Comparison of ENCODE assay signal across 9 cellular contexts in genomic region chr20:34525709-34526416, GRCh38. TPM values are rescaled to one million over a fixed set of nuclear protein-coding genes. Genes with fewer than 3 reads are reported as not detected.
DNase-seq lines count a peak whose midpoint lies in the region; ATAC-seq, FAIRE-seq and TF ChIP-seq lines count a peak whose summit lies in the region.
"Had no signal": no experiment of that assay in that cellular context is flagged by ENCODE, and none has a peak within 500 bp of the region (broad histone marks: within the 10 kb centered on the region; RNA-seq: fewer than 3 reads in every experiment).

No MANE protein-coding gene starts in this region.

- H3K9me3 ChIP-seq in SK-N-SH, result no peaks in the 10 kb centered on the region

- TF ChIP-seq CTCF in SK-N-SH (IDR thresholded peaks at IDR 0.05) (no peak), fibroblast of mammary gland (conservative IDR thresholded peaks at IDR 0.05; ENCODE audit: control insufficient read depth, insufficient read depth, low read depth, low read length) (no peak)

- POLR2A ChIA-PET in SK-N-SH (lab: Yijun Ruan, JAX), result no interaction called here

- peaks cover 28 to 39% of the 10 kb centered on the region in 2 donors for H3K36me3 Mint-ChIP-seq in stimulated activated naive B cell treated with anti-CD40 and anti-IgM and Interleukin-4, amounts not matched to agents 10 μg/mL and 1 μg/mL and 100 μg/mL, for 72 hours

- no peak for TF ChIP-seq EP300 in SK-N-SH (IDR thresholded peaks at IDR 0.05; ENCODE audit: borderline replicate concordance in 1 of 2, low read depth in 1 of 2, low read length in 1 of 2)

- no peaks in the 10 kb centered on the region for H3K27me3 ChIP-seq in SK-N-SH (ENCODE audit: insufficient read depth)

- H2AFZ ChIP-seq in SK-N-SH (ENCODE audit: low read depth), result no peak overlapping the region

- TF ChIP-seq POLR2A in H54 (IDR thresholded peaks at IDR 0.05; ENCODE audit: low read depth, low read length), result no peak; the same call in 1 of the 2 replicates

- H4K20me1 ChIP-seq in SK-N-SH (ENCODE audit: insufficient read depth), result peaks cover 69% of the 10 kb centered on the region

- no peak for ATAC-seq in HG02678 (IDR thresholded peaks at IDR 0.05; ENCODE audit: unreplicated experiment)
- ATAC-seq in stimulated activated naive B cell treated with anti-CD40 and anti-IgM and Interleukin-4, amounts not matched to agents 10 μg/mL and 1 μg/mL and 100 μg/mL, for 72 hours (replicated peaks), result no peak
- no peak for ATAC-seq in GM18861 (IDR thresholded peaks at IDR 0.05; ENCODE audit: unreplicated experiment)

- H3K27me3 Mint-ChIP-seq in stimulated activated naive B cell treated with anti-CD40 and anti-IgM and Interleukin-4, amounts not matched to agents 10 μg/mL and 1 μg/mL and 100 μg/mL, for 72 hours, result no peaks in the 10 kb centered on the region

- peaks cover 15 to 17% of the 10 kb centered on the region in 2 experiments; a peak in 3 of 4 replicates for H3K4me1 ChIP-seq in SK-N-SH (ENCODE audit: control insufficient read depth in 1 of 2, insufficient read depth in 2 of 2, low read depth in 1 of 2, low read length in 1 of 2)

- no peaks in the 10 kb centered on the region for H3K9me2 ChIP-seq in SK-N-SH

- peak; percentile 75 for FAIRE-seq in H54 (lab: Jason Lieb, UNC)

- no peak overlapping the region for H3K4me3 Mint-ChIP-seq in stimulated activated naive B cell treated with anti-CD40 and anti-IgM and Interleukin-4, amounts not matched to agents 10 μg/mL and 1 μg/mL and 100 μg/mL, for 72 hours

- peaks cover 90% of the 10 kb centered on the region for H3K79me2 ChIP-seq in SK-N-SH (ENCODE audit: insufficient read depth)

- peak overlapping the region; percentile 31 to 75; a peak in 3 of 4 replicates for H3K27ac ChIP-seq in SK-N-SH (ENCODE audit: low read depth in 2 of 2, low read length in 1 of 2)
- H3K27ac ChIP-seq: KMS-11 had no signal

- no peaks in the 10 kb centered on the region for H3K9me3 Mint-ChIP-seq in stimulated activated naive B cell treated with anti-CD40 and anti-IgM and Interleukin-4, amounts not matched to agents 10 μg/mL and 1 μg/mL and 100 μg/mL, for 72 hours

- CTCF ChIA-PET in SK-N-SH (lab: Yijun Ruan, JAX), result interaction anchor here (1.0 to 5.9 kb wide), 4 partner anchors 12 to 244 kb away, joined by 3 to 72 read pairs (median 5); no protein-coding TSS in a partner anchor

- peaks cover 36 to 39% of the 10 kb centered on the region in 2 experiments for H3K36me3 ChIP-seq in SK-N-SH (replicated peaks in 1 of 2; ENCODE audit: control insufficient read depth in 1 of 2, insufficient read depth in 2 of 2, low read length in 1 of 2)

- DNase-seq in H54 (ENCODE audit: insufficient read length, low spot score) (peak; percentile 90), SK-N-SH (peak; percentile 38), fibroblast of mammary gland (ENCODE audit: low read depth) (peak; percentile 99), non-pigmented ciliary epithelial cell (ENCODE audit: low read depth) (peak; percentile 96), NCI-H2171 (lab: John Stamatoyannopoulos, UW) (no peak)
- DNase-seq in stimulated activated naive B cell treated with anti-CD40 and anti-IgM and Interleukin-4, amounts not matched to agents 10 μg/mL and 1 μg/mL and 100 μg/mL, for 72 hours, result no peak

- H3K4me3 ChIP-seq in SK-N-SH (ENCODE audit: low read depth in 2 of 2, low read length in 1 of 2) (peak overlapping the region in 1 of 2 experiments; percentile 10; a peak in 1 of 4 replicates), fibroblast of mammary gland (ENCODE audit: control insufficient read depth, low read depth, low read length) (no peak overlapping the region)

- TF ChIP-seq RAD21 in SK-N-SH (IDR thresholded peaks at IDR 0.05; ENCODE audit: low read length), result no peak

- no peak overlapping the region for H3K27ac Mint-ChIP-seq in stimulated activated naive B cell treated with anti-CD40 and anti-IgM and Interleukin-4, amounts not matched to agents 10 μg/mL and 1 μg/mL and 100 μg/mL, for 72 hours

- H3K4me2 ChIP-seq in SK-N-SH, result peak overlapping the region; percentile 53; the same call in 1 of the 2 replicates
- H3K4me2 ChIP-seq: KMS-11 had no signal

- peak overlapping the region; percentile 30; the same call in 1 of the 2 replicates for H3K9ac ChIP-seq in SK-N-SH
- H3K9ac ChIP-seq: KMS-11 had no signal

- H3K4me1 Mint-ChIP-seq in stimulated activated naive B cell treated with anti-CD40 and anti-IgM and Interleukin-4, amounts not matched to agents 10 μg/mL and 1 μg/mL and 100 μg/mL, for 72 hours, result peaks cover 18 to 38% of the 10 kb centered on the region in 2 donors

- WGBS in SK-N-SH (ENCODE audit: low lambda C conversion rate), result 36% methylated on average over 14 of the region's 14 CpGs

- peaks cover 37% of the 10 kb centered on the region for H3F3A ChIP-seq in SK-N-SH (replicated peaks; ENCODE audit: insufficient read depth)

TF ChIP-seq in SK-N-SH, 30 proteins besides CTCF, POLR2A, EP300 and RAD21 (continues in another document):
- TF ChIP-seq REST (IDR thresholded peaks at IDR 0.05; ENCODE audit: low read depth, low read length) (peak; percentile 25; the same call in 1 of the 2 replicates), IRF3 (IDR thresholded peaks at IDR 0.05; ENCODE audit: low read depth, low read length) (no peak), TAF1 (IDR thresholded peaks at IDR 0.05; ENCODE audit: borderline replicate concordance, low read depth, low read length) (0 out of 2 replicates have a peak, but pooled peaks have one; percentile 17), POLR2AphosphoS5 (IDR thresholded peaks at IDR 0.05; ENCODE audit: low read depth, low read length) (peak; percentile 54), USF2 (IDR thresholded peaks at IDR 0.05; ENCODE audit: borderline replicate concordance, low read depth, low read length) (no peak), MEF2A (IDR thresholded peaks at IDR 0.05; ENCODE audit: borderline replicate concordance, low read depth) (no peak), FOSL2 (IDR thresholded peaks at IDR 0.05; ENCODE audit: borderline replicate concordance, low read depth) (peak; percentile 88), ELF1 (IDR thresholded peaks at IDR 0.05) (peak; percentile 95), PBX3 (IDR thresholded peaks at IDR 0.05) (no peak; the same call in 1 of the 2 replicates), RFX5 (IDR thresholded peaks at IDR 0.05; ENCODE audit: low read length) (no peak), SMC3 (IDR thresholded peaks at IDR 0.05; ENCODE audit: low read depth, low read length) (no peak), CHD2 (IDR thresholded peaks at IDR 0.05; ENCODE audit: low read length, partially characterized antibody) (no peak), TCF12 (IDR thresholded peaks at IDR 0.05) (peak; percentile 66)

RNA-seq across cellular contexts. Expression of gene DYNLRB1, which starts 9.6 kb away (rescaled TPM):
- 298 and 402 TPM in 2 replicates for polyA plus RNA-seq in SK-N-SH (2012; rRNA removed)
- polyA plus RNA-seq in SK-N-SH (2012; cell fraction: cytosol; rRNA removed), result 379 and 385 TPM in 2 replicates
- polyA plus RNA-seq in SK-N-SH (2012; cell fraction: nucleus; rRNA removed), result 112 and 116 TPM in 2 replicates

RNA-seq across cellular contexts. Expression of gene MAP1LC3A, which starts 32.7 kb away (rescaled TPM):
- polyA plus RNA-seq in SK-N-SH (2012; rRNA removed), result 17.2 and 24.9 TPM in 2 replicates
- 11.7 and 18.7 TPM in 2 replicates for polyA plus RNA-seq in SK-N-SH (2012; cell fraction: cytosol; rRNA removed)
- polyA plus RNA-seq in SK-N-SH (2012; cell fraction: nucleus; rRNA removed), result 80.3 and 107 TPM in 2 replicates

Comparison
In these comparisons a context has a peak if more than half of its experiments do, and no peak if none do; other contexts are left out.
1. DNase-seq: peak in H54 (single experiment), SK-N-SH (single experiment), fibroblast of mammary gland (single experiment) and non-pigmented ciliary epithelial cell (single experiment); none in NCI-H2171 (single experiment) and stimulated activated naive B cell treated with anti-CD40 and anti-IgM and Interleukin-4, amounts not matched to agents 10 μg/mL and 1 μg/mL and 100 μg/mL, for 72 hours (single experiment).